ENCODE assay signal across 2 cellular contexts in the genomic region with DNA sequence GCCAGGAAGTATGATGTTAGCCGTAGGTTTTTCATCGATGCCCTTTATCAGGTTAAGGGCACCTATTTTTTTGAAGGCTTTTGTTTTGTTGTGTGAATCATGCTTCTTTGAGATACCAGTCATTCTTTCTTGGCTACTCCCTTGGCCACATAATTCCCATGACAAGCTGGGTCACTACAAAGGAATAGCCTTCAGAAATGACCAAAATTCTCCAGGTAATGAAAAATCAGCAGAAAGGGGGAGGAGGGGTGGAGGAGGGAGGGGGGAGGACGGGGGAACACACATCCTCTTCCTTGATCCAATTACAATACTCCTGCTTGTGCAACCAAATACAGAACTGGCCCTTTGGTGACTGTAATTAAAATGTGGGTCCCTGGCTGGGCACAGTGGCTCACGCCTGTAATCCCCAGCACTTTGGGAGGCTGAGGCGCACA.
TF ChIP-seq lines count a peak whose summit lies in the region.

No MANE protein-coding gene starts in this region.

TF ChIP-seq in A549, 52 proteins besides CTCF, POLR2A, EP300 and RAD21 (continued from another document):
- TF ChIP-seq HMGXB4 (CRISPR knock-in tag; IDR thresholded peaks at IDR 0.05; ENCODE audit: borderline replicate concordance) (no peak), JUN (IDR thresholded peaks at IDR 0.05) (peak in 1 of 2 experiments; percentile 55; a peak in 2 of 5 replicates), HEYL (CRISPR knock-in tag; IDR thresholded peaks at IDR 0.05) (no peak), NPAS2 (CRISPR knock-in tag; IDR thresholded peaks at IDR 0.05; ENCODE audit: borderline replicate concordance) (no peak), FOSL2 (IDR thresholded peaks at IDR 0.05) (peak; percentile 31; the same call in 1 of the 2 replicates), FOSL2 (CRISPR knock-in tag; IDR thresholded peaks at IDR 0.05) (peak; percentile 69), SREBF2 (IDR thresholded peaks at IDR 0.05) (no peak), JUNB (IDR thresholded peaks at IDR 0.05) (peak; percentile 52; the same call in 1 of the 2 replicates), HOXB13 (CRISPR knock-in tag; IDR thresholded peaks at IDR 0.05; ENCODE audit: low read depth) (no peak), SMC3 (IDR thresholded peaks at IDR 0.05) (no peak), MYC (IDR thresholded peaks at IDR 0.05; ENCODE audit: borderline replicate concordance, low read length) (no peak), FOXS1 (CRISPR knock-in tag; IDR thresholded peaks at IDR 0.05) (no peak), CEBPB (IDR thresholded peaks at IDR 0.05) (peak in 1 of 2 experiments; percentile 17; a peak in 1 of 4 replicates), ZFP36 (IDR thresholded peaks at IDR 0.05; ENCODE audit: borderline replicate concordance, partially characterized antibody) (no peak)

TF ChIP-seq in HepG2, 621 proteins besides CTCF, POLR2A, EP300 and RAD21 (continued from another document):
- no peak for TF ChIP-seq HINFP (CRISPR knock-in tag; IDR thresholded peaks at IDR 0.05; ENCODE audit: low read depth)
- TF ChIP-seq SSRP1 (CRISPR knock-in tag; IDR thresholded peaks at IDR 0.05) = no peak
- TF ChIP-seq, protein P1, sequence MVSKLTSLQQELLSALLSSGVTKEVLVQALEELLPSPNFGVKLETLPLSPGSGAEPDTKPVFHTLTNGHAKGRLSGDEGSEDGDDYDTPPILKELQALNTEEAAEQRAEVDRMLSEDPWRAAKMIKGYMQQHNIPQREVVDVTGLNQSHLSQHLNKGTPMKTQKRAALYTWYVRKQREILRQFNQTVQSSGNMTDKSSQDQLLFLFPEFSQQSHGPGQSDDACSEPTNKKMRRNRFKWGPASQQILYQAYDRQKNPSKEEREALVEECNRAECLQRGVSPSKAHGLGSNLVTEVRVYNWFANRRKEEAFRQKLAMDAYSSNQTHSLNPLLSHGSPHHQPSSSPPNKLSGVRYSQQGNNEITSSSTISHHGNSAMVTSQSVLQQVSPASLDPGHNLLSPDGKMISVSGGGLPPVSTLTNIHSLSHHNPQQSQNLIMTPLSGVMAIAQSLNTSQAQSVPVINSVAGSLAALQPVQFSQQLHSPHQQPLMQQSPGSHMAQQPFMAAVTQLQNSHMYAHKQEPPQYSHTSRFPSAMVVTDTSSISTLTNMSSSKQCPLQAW (CRISPR knock-in tag; IDR thresholded peaks at IDR 0.05) = no peak
- no peak for TF ChIP-seq ZNF331 (CRISPR knock-in tag; IDR thresholded peaks at IDR 0.05)
- TF ChIP-seq ATF7 (IDR thresholded peaks at IDR 0.05) = no peak
- no peak for TF ChIP-seq ATF7 (CRISPR knock-in tag; IDR thresholded peaks at IDR 0.05)
- no peak for TF ChIP-seq HDAC2 (CRISPR knock-in tag; IDR thresholded peaks at IDR 0.05)
- TF ChIP-seq XRCC5 (optimal IDR thresholded peaks at IDR 0.05; ENCODE audit: low read length) = no peak
- TF ChIP-seq MLX (CRISPR knock-in tag; IDR thresholded peaks at IDR 0.05) = no peak
- TF ChIP-seq, protein P2, sequence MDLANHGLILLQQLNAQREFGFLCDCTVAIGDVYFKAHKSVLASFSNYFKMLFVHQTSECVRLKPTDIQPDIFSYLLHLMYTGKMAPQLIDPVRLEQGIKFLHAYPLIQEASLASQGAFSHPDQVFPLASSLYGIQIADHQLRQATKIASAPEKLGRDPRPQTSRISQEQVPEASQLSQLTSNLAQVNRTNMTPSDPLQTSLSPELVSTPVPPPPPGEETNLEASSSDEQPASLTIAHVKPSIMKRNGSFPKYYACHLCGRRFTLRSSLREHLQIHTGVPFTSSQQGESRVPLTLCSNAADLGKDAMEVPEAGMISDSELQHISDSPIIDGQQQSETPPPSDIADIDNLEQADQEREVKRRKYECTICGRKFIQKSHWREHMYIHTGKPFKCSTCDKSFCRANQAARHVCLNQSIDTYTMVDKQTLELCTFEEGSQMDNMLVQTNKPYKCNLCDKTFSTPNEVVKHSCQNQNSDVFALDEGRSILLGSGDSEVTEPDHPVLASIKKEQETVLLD (CRISPR knock-in tag; IDR thresholded peaks at IDR 0.05; ENCODE audit: low read depth) = no peak
